Comparison of ENCODE assay signal across 1 cellular context in genomic region chr7:139360948-139361307, GRCh38.
TF ChIP-seq lines count a peak whose summit lies in the region.

No MANE protein-coding gene starts in this region.

TF ChIP-seq in HepG2, 621 proteins besides CTCF, POLR2A, EP300 and RAD21:
- TF ChIP-seq DNMT1 (CRISPR knock-in tag; IDR thresholded peaks at IDR 0.05) (no peak), FOXA3 (CRISPR knock-in tag; IDR thresholded peaks at IDR 0.05) (0 out of 2 replicates have a peak, but pooled peaks have one; percentile 7), FOXA1 (IDR thresholded peaks at IDR 0.05) (0 out of 2 replicates have a peak, but pooled peaks have one; percentile 29), FOXA1 (CRISPR knock-in tag; IDR thresholded peaks at IDR 0.05) (0 out of 2 replicates have a peak, but pooled peaks have one; percentile 29), ETV5 (CRISPR knock-in tag; IDR thresholded peaks at IDR 0.05; ENCODE audit: borderline replicate concordance) (no peak), NFKB2 (CRISPR knock-in tag; IDR thresholded peaks at IDR 0.05; ENCODE audit: borderline replicate concordance) (no peak), SKI (IDR thresholded peaks at IDR 0.05; ENCODE audit: partially characterized antibody) (no peak)
